6 cellular contexts compared by ENCODE assay signal in the genomic region with DNA sequence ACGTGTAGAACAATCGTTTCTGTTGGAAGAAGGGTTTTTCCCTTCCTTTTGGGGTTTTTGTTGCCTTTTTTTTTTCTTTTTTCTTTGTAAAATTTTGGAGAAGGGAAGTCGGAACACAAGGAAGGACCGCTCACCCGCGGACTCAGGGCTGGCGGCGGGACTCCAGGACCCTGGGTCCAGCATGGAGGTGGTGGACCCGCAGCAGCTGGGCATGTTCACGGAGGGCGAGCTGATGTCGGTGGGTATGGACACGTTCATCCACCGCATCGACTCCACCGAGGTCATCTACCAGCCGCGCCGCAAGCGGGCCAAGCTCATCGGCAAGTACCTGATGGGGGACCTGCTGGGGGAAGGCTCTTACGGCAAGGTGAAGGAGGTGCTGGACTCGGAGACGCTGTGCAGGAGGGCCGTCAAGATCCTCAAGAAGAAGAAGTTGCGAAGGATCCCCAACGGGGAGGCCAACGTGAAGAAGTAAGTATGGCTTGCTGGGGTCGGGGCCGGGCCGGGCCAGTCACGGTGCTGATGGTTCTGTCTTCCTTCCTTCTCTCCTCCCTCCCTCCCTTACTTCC. TPM values are rescaled to one million over a fixed set of nuclear protein-coding genes. Genes with fewer than 3 reads are reported as not detected.
DNase-seq lines count a peak whose midpoint lies in the region; ATAC-seq and TF ChIP-seq lines count a peak whose summit lies in the region.

No MANE protein-coding gene starts in this region.

- H3K9me3 Mint-ChIP-seq in endothelial cell (ENCODE audit: unreplicated experiment): no peaks in the 10 kb centered on the region

- no peak for TF ChIP-seq POLR2A in gastrocnemius medialis (IDR thresholded peaks at IDR 0.05)

- in situ Hi-C loops in gastrocnemius medialis (cut with MboI; ENCODE audit: low sequenced_read_pairs in 4 of 4): no loop called here

- H3K27me3 ChIP-seq in NT2/D1 (ENCODE audit: insufficient read depth, insufficient read length) (peaks cover 3% of the 10 kb centered on the region), gastrocnemius medialis (no peaks in the 10 kb centered on the region)

- peaks cover 15% of the 10 kb centered on the region for H3K4me1 Mint-ChIP-seq in endothelial cell (ENCODE audit: unreplicated experiment)

- intact Hi-C loops in gastrocnemius medialis (cut with DNase I; ENCODE audit: low total_unique reads): no loop called here

- H3K36me3 Mint-ChIP-seq in endothelial cell (ENCODE audit: low read depth, unreplicated experiment): peaks cover 7% of the 10 kb centered on the region

- peak overlapping the region; percentile 93 for H3K9ac ChIP-seq in NT2/D1 (ENCODE audit: insufficient read length, low read depth)

- H3K27me3 Mint-ChIP-seq in endothelial cell (ENCODE audit: unreplicated experiment): peaks cover 7% of the 10 kb centered on the region

- peak overlapping the region; percentile 74 for H3K27ac Mint-ChIP-seq in endothelial cell (ENCODE audit: unreplicated experiment)

- H3K27ac ChIP-seq in 22Rv1: peak overlapping the region; percentile 82
- H3K27ac ChIP-seq in gastrocnemius medialis: peak overlapping the region; percentile 94 to 98 (median 96)

- H3K4me1 ChIP-seq in NT2/D1 (ENCODE audit: insufficient read depth, insufficient read length): peaks cover 21% of the 10 kb centered on the region
- peaks cover 38 to 47% of the 10 kb centered on the region in 2 donors for H3K4me1 ChIP-seq in gastrocnemius medialis

- H3K4me3 Mint-ChIP-seq in endothelial cell (ENCODE audit: unreplicated experiment): peak overlapping the region; percentile 96

- H3K36me3 ChIP-seq in NT2/D1 (ENCODE audit: insufficient read depth, insufficient read length, low read length): peaks cover 41% of the 10 kb centered on the region
- no peaks in the 10 kb centered on the region for H3K36me3 ChIP-seq in gastrocnemius medialis

- H3K4me3 ChIP-seq in NT2/D1 (ENCODE audit: insufficient read length, low read depth) (peak overlapping the region; percentile 73), gastrocnemius medialis (peak overlapping the region; percentile 83 to 94 (median 86))

- ATAC-seq in gastrocnemius medialis: no peak

- TF ChIP-seq CTCF in 22Rv1 (IDR thresholded peaks at IDR 0.05) (no peak), endothelial cell (IDR thresholded peaks at IDR 0.05; ENCODE audit: unreplicated experiment) (no peak), gastrocnemius medialis (IDR thresholded peaks at IDR 0.05 in 4 of 5, conservative IDR thresholded peaks at IDR 0.05 in 1 of 5) (no peak)

- H3K9me3 ChIP-seq in NT2/D1 (ENCODE audit: insufficient read depth, low read length): no peaks in the 10 kb centered on the region
- H3K9me3 ChIP-seq in gastrocnemius medialis: no peaks in the 10 kb centered on the region

- DNase-seq in NT2/D1 (ENCODE audit: low read depth, low spot score) (no peak), endothelial cell (ENCODE audit: low spot score) (no peak), gastrocnemius medialis (no peak), NCI-H2029 (lab: John Stamatoyannopoulos, UW) (no peak), GM19240 (ENCODE audit: insufficient read length, low spot score) (no peak)

RNA-seq across cellular contexts. Expression of a gene that starts 1.2 kb away (rescaled TPM):
- total RNA-seq in endothelial cell (ENCODE audit: unreplicated experiment) (63.9 TPM), gastrocnemius medialis (100 to 1,000 TPM in 3 of 4 donors, 10 to 100 TPM in 1; 91.5 to 194 (median 149) TPM)

RNA-seq across cellular contexts. Expression of a gene that starts 31.0 kb away (rescaled TPM):
- total RNA-seq in endothelial cell (ENCODE audit: unreplicated experiment) (10.4 TPM), gastrocnemius medialis (1 to 10 TPM in 1 of 4 donors, under 1 TPM in 3; 0.10 to 1.3 (median 0.53) TPM)

RNA-seq across cellular contexts. Expression of a gene that starts 32.7 kb away (rescaled TPM):
- total RNA-seq in endothelial cell (ENCODE audit: unreplicated experiment) (46.4 TPM), gastrocnemius medialis (10 to 100 TPM; 22.2 to 49.8 (median 30.9) TPM)

RNA-seq across cellular contexts. Expression of a gene that starts 34.7 kb away (rescaled TPM):
- total RNA-seq in endothelial cell (ENCODE audit: unreplicated experiment): 175 TPM
- total RNA-seq in gastrocnemius medialis: 100 to 1,000 TPM; 189 to 442 (median 273) TPM

RNA-seq across cellular contexts. Expression of a gene that starts 41.6 kb away (rescaled TPM):
- total RNA-seq in endothelial cell (ENCODE audit: unreplicated experiment): 204 TPM
- 100 to 1,000 TPM in 2 of 4 donors, 10 to 100 TPM in 2; 34.9 to 117 (median 86.3) TPM for total RNA-seq in gastrocnemius medialis
